ENCODE assay signal across 25 cellular contexts in genomic region chrX:96579252-96579651, GRCh38.
"Had no signal": no experiment of that assay in that cellular context is flagged by ENCODE, and none has a peak within 500 bp of the region (broad histone marks: within the 10 kb centered on the region; RNA-seq: fewer than 3 reads in every experiment).

No MANE protein-coding gene starts in this region.

- H3K4me3 ChIP-seq: adrenal gland, K562, PC-9 had no signal

- ATAC-seq: K562, T-helper 17 cell had no signal

- H3K9me3 ChIP-seq: adrenal gland had no signal

- H3K36me3 ChIP-seq: adrenal gland had no signal

- H3K4me1 ChIP-seq: adrenal gland had no signal

- DNase-seq: activated B cell treated with CpG ODN at 0.5 μM for 24 hours; activated CD4-positive, alpha-beta memory T cell treated with anti-CD3 and anti-CD28 coated beads, Interleukin-2, amount 10 ng/mL, durations not matched to agents 7 days and 5 days; activated CD4-positive, alpha-beta T cell treated with anti-CD3 and anti-CD28 coated beads for 1 hour; activated CD4-positive, alpha-beta T cell treated with anti-CD3 and anti-CD28 coated beads, Interleukin-2, amount 50 U/mL, for 1 hour; activated effector memory CD4-positive, alpha-beta T cell treated with anti-CD3 and anti-CD28 coated beads, Interleukin-2, amount 50 U/mL, for 16 hours; activated naive CD4-positive, alpha-beta T cell treated with anti-CD3 and anti-CD28 coated beads for 36 hours; activated naive CD8-positive, alpha-beta T cell treated with anti-CD3 and anti-CD28 coated beads for 36 hours; adrenal gland; anterior cingulate cortex; cerebellar nuclear complex; Karpas-422; NCI-H1105; NCI-H1436; NCI-H1694 treated with DMSO at 0.1 percent for 48 hours; NCI-H2029 treated with DMSO at 0.1 percent for 48 hours; NCI-H345; NCI-H510A; NCI-H526 treated with DMSO at 0.1 percent for 48 hours; NCI-H82; NK-92 treated with Interleukin-12 subunit alpha and Interleukin-12 subunit beta, amount 100 ng/mL, for 24 hours; PC-9; SIG-M5; T-helper 17 cell; T-helper 9 cell had no signal
